In the genomic region with DNA sequence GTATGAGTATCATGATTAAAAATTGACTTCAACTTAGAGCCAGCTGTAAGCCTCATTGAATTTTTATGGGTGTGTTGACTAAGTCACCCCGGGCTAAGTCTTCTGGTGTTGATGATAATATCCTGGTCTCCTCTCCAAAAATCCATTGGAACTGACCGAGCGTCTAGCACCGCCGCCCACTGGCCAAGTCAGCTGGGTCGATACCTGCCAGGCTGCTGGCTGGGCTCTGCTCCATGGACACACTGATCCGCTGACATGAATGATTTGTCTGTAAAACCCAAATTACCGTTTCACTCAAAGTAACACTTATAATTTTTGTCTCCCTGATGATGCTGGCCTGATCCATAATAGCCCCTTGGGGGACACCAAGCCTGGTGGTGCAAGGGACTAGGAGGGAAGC, we compare ENCODE assay signal across 26 cellular contexts.
"Had no signal": no experiment of that assay in that cellular context is flagged by ENCODE, and none has a peak within 500 bp of the region (broad histone marks: within the 10 kb centered on the region; RNA-seq: fewer than 3 reads in every experiment).

No MANE protein-coding gene starts in this region.

- H3K9me3 ChIP-seq: heart right ventricle, left lung, lower lobe of right lung, stomach, testis, thyroid gland, transverse colon, upper lobe of left lung had no signal

- H3K79me2 ChIP-seq: hepatocyte, parathyroid adenoma had no signal

- H3K9me3 Mint-ChIP-seq: nephron; stimulated activated naive B cell treated with anti-CD40 and anti-IgM and Interleukin-4, amounts not matched to agents 10 μg/mL and 1 μg/mL and 100 μg/mL, for 72 hours had no signal

- H3K36me3 ChIP-seq: heart right ventricle, left lung, lower lobe of right lung, stomach, thyroid gland, transverse colon, upper lobe of left lung had no signal

- H3K4me3 ChIP-seq: heart right ventricle, hepatocyte, left lung, lower lobe of right lung, stomach, testis, thyroid gland, transverse colon, upper lobe of left lung had no signal

- H3K27ac Mint-ChIP-seq: naive thymus-derived CD8-positive, alpha-beta T cell; progenitor cell of endocrine pancreas; stimulated activated naive B cell treated with anti-CD40 and anti-IgM and Interleukin-4, amounts not matched to agents 10 μg/mL and 1 μg/mL and 100 μg/mL, for 72 hours had no signal

- H3K36me3 Mint-ChIP-seq: naive thymus-derived CD8-positive, alpha-beta T cell; stimulated activated naive B cell treated with anti-CD40 and anti-IgM and Interleukin-4, amounts not matched to agents 10 μg/mL and 1 μg/mL and 100 μg/mL, for 72 hours had no signal

- H3K4me3 Mint-ChIP-seq: naive thymus-derived CD8-positive, alpha-beta T cell; nephron; neural crest cell; stimulated activated naive B cell treated with anti-CD40 and anti-IgM and Interleukin-4, amounts not matched to agents 10 μg/mL and 1 μg/mL and 100 μg/mL, for 72 hours had no signal

- H3K4me2 ChIP-seq: hepatocyte had no signal

- H3K27ac ChIP-seq: heart right ventricle, hepatocyte, left lung, lower lobe of right lung, parathyroid adenoma, stomach, testis, thyroid gland, transverse colon, upper lobe of left lung had no signal

- H3K4me1 ChIP-seq: heart right ventricle, left lung, lower lobe of right lung, parathyroid adenoma, stomach, testis, thyroid gland, transverse colon, upper lobe of left lung had no signal

- H3K4me1 Mint-ChIP-seq: naive thymus-derived CD8-positive, alpha-beta T cell had no signal

- DNase-seq: heart right ventricle; islet precursor cell; kidney glomerular epithelial cell; left cardiac atrium; left lung; lower lobe of right lung; mammary epithelial cell; mesenchymal stem cell; naive thymus-derived CD8-positive, alpha-beta T cell; nucleus accumbens; right cardiac atrium; small intestine; stimulated activated CD4-positive, alpha-beta T cell treated with anti-CD3 and anti-CD28 coated beads, Interleukin-1b, Interleukin-23, amount 100 ng/mL, for 48 hours; stimulated activated CD4-positive, alpha-beta T cell treated with anti-CD3 and anti-CD28 coated beads, Interleukin-2, amount 100 ng/mL, for 48 hours; stimulated activated naive B cell treated with anti-CD40 and anti-IgM and Interleukin-4, amounts not matched to agents 10 μg/mL and 1 μg/mL and 100 μg/mL, for 72 hours; stimulated activated naive CD8-positive, alpha-beta T cell treated with anti-CD3 and anti-CD28 coated beads, Interleukin-15, Interleukin-2, amounts not matched to agents 100 U/mL and 50 U/mL, for 24 hours; stomach; testis; thyroid gland; transverse colon; upper lobe of left lung had no signal

- H2AFZ ChIP-seq: hepatocyte, parathyroid adenoma had no signal

- H3K27me3 ChIP-seq: hepatocyte, testis, thyroid gland, transverse colon, upper lobe of left lung had no signal
